Comparison of ENCODE assay signal across 11 cellular contexts in genomic region chr7:47100148-47100547, GRCh38.
DNase-seq lines count a peak whose midpoint lies in the region; ATAC-seq and TF ChIP-seq lines count a peak whose summit lies in the region.
"Had no signal": no experiment of that assay in that cellular context is flagged by ENCODE, and none has a peak within 500 bp of the region (broad histone marks: within the 10 kb centered on the region; RNA-seq: fewer than 3 reads in every experiment).

No MANE protein-coding gene starts in this region.

- no peaks in the 10 kb centered on the region for H4K20me1 ChIP-seq in DOHH2 (ENCODE audit: control insufficient read depth, insufficient read depth, low read depth, low read length)
- no peaks in the 10 kb centered on the region for H4K20me1 ChIP-seq in IMR-90 (ENCODE audit: insufficient read depth, low read length)
- no peaks in the 10 kb centered on the region for H4K20me1 ChIP-seq in SU-DHL-6 (ENCODE audit: low read depth, low read length)
- H4K20me1 ChIP-seq in osteoblast (ENCODE audit: insufficient read depth, low read length), result no peaks in the 10 kb centered on the region
- H4K20me1 ChIP-seq: BLaER1 had no signal

- no peak overlapping the region for H2AK9ac ChIP-seq in IMR-90 (replicated peaks; ENCODE audit: low read depth, low read length, poor library complexity)

- H2BK15ac ChIP-seq in IMR-90 (ENCODE audit: low read depth, low read length), result no peak overlapping the region

- H4K91ac ChIP-seq in IMR-90 (ENCODE audit: insufficient read depth, low read depth, low read length), result no peak overlapping the region

- H3F3A ChIP-seq in DOHH2 (ENCODE audit: control insufficient read depth, insufficient read depth) (peaks cover 7% of the 10 kb centered on the region; the same call in 1 of the 2 replicates), SU-DHL-6 (ENCODE audit: insufficient read depth) (no peaks in the 10 kb centered on the region; the same call in 1 of the 2 replicates)

- H4K8ac ChIP-seq in IMR-90 (ENCODE audit: low read depth in 2 of 2, low read length in 2 of 2), result no peak overlapping the region

- CTCF ChIA-PET in IMR-90 (lab: Yijun Ruan, JAX) (interaction anchor here (1.2 kb wide), 1 partner anchor 42 kb away, joined by 4 read pairs; no protein-coding TSS in a partner anchor), T-cell (lab: Charles Lee) (no interaction called here)

- no peaks in the 10 kb centered on the region for H3K27me3 ChIP-seq in DOHH2 (ENCODE audit: control insufficient read depth, low read length)
- H3K27me3 ChIP-seq in IMR-90 (ENCODE audit: control insufficient read depth, insufficient read depth, low read length), result no peaks in the 10 kb centered on the region
- H3K27me3 ChIP-seq in SU-DHL-6 (ENCODE audit: low read length), result no peaks in the 10 kb centered on the region
- H3K27me3 ChIP-seq in osteoblast (ENCODE audit: insufficient read depth, low read length), result no peaks in the 10 kb centered on the region
- H3K27me3 ChIP-seq: BLaER1 had no signal

- peaks cover 66% of the 10 kb centered on the region for H3K36me3 ChIP-seq in DOHH2 (ENCODE audit: control insufficient read depth, low read length)
- no peaks in the 10 kb centered on the region for H3K36me3 ChIP-seq in IMR-90 (ENCODE audit: control insufficient read depth, insufficient read depth, low read length)
- H3K36me3 ChIP-seq in SU-DHL-6 (ENCODE audit: low read length), result no peaks in the 10 kb centered on the region
- H3K36me3 ChIP-seq in osteoblast (ENCODE audit: insufficient read depth, low read length), result no peaks in the 10 kb centered on the region
- H3K36me3 ChIP-seq: BLaER1 had no signal

- H3K18ac ChIP-seq in IMR-90 (ENCODE audit: low read depth, low read length), result no peak overlapping the region

- no peak overlapping the region for H4K5ac ChIP-seq in IMR-90 (ENCODE audit: low read depth, low read length)

- WGBS in IMR-90 (ENCODE audit: extremely low coverage in 2 of 2, insufficient read length in 1 of 2), 2 experiments, result no CpG with 5 or more reads among the region's 3 CpGs

- no peak overlapping the region for H3K4me3 Mint-ChIP-seq in T-cell
- H3K4me3 Mint-ChIP-seq: CD8-positive, alpha-beta memory T cell had no signal

- no peaks in the 10 kb centered on the region for H3K79me1 ChIP-seq in IMR-90 (ENCODE audit: low read depth in 1 of 2, low read length in 2 of 2)

- H3K4me1 Mint-ChIP-seq in T-cell, result no peaks in the 10 kb centered on the region
- H3K4me1 Mint-ChIP-seq: CD8-positive, alpha-beta memory T cell had no signal

- peak overlapping the region; percentile 55 for H3K4me2 ChIP-seq in DOHH2 (ENCODE audit: low read length)
- H3K4me2 ChIP-seq in IMR-90 (ENCODE audit: low read depth, low read length), result no peak overlapping the region
- H3K4me2 ChIP-seq in SU-DHL-6 (ENCODE audit: low read depth, low read length, poor library complexity, severe bottlenecking), result peak overlapping the region; percentile 6
- peak overlapping the region; percentile 87 for H3K4me2 ChIP-seq in osteoblast (ENCODE audit: insufficient read depth, low read length)
- H3K4me2 ChIP-seq: BLaER1 had no signal

- no peaks in the 10 kb centered on the region for H3K9me3 Mint-ChIP-seq in T-cell

- H3K27ac ChIP-seq in DOHH2 (ENCODE audit: low read depth, low read length) (peak overlapping the region; percentile 20), IMR-90 (ENCODE audit: insufficient read depth, low read length) (no peak overlapping the region), SU-DHL-6 (ENCODE audit: low read depth, low read length) (no peak overlapping the region), osteoblast (ENCODE audit: low read depth, low read length) (no peak overlapping the region)
- H3K27ac ChIP-seq: BLaER1 had no signal

- H2AFZ ChIP-seq in IMR-90 (replicated peaks; ENCODE audit: low read length, poor library complexity) (no peak overlapping the region), SU-DHL-6 (ENCODE audit: low read depth, low read length, severe bottlenecking) (peak overlapping the region; percentile 10), osteoblast (ENCODE audit: low read length) (peak overlapping the region; percentile 77)

- H3K79me2 ChIP-seq in DOHH2 (ENCODE audit: control insufficient read depth, low read length), result peaks cover 56% of the 10 kb centered on the region
- H3K79me2 ChIP-seq in SU-DHL-6 (ENCODE audit: insufficient read depth, low read length), result no peaks in the 10 kb centered on the region
- H3K79me2 ChIP-seq in osteoblast (ENCODE audit: insufficient read depth, low read length), result no peaks in the 10 kb centered on the region

- peaks cover 70% of the 10 kb centered on the region for H3K4me1 ChIP-seq in DOHH2 (ENCODE audit: control insufficient read depth, low read length)
- peaks cover 2% of the 10 kb centered on the region; the same call in 1 of the 2 replicates for H3K4me1 ChIP-seq in IMR-90 (ENCODE audit: control insufficient read depth, insufficient read depth, low read length)
- H3K4me1 ChIP-seq in osteoblast (ENCODE audit: insufficient read depth, low read length), result no peaks in the 10 kb centered on the region
- H3K4me1 ChIP-seq: BLaER1, Caco-2 had no signal

- no TSS peak for BruUV-seq in IMR-90 (replicated peaks; lab: Mats Ljungman, UMichigan)

- H3K9ac ChIP-seq in IMR-90 (ENCODE audit: low read depth, low read length), result no peak overlapping the region
- no peak overlapping the region for H3K9ac ChIP-seq in SU-DHL-6 (ENCODE audit: low read length)
- H3K9ac ChIP-seq: BLaER1 had no signal

- H2BK20ac ChIP-seq in IMR-90 (ENCODE audit: low read depth, low read length), result no peak overlapping the region

- dilution Hi-C loops in IMR-90 (cut with HindIII; ENCODE audit: low sequenced_read_pairs, unreplicated experiment), result no loop called here

- peaks cover 6% of the 10 kb centered on the region; the same call in 1 of the 2 replicates for H3K9me1 ChIP-seq in IMR-90 (ENCODE audit: insufficient read depth, low read length)

- DNase-seq in IMR-90 (no peak), osteoblast (ENCODE audit: insufficient read length, low spot score, missing footprints) (no peak), erythroblast (lab: John Stamatoyannopoulos, UW) (no peak), T-cell (no peak)
- DNase-seq: CD8-positive, alpha-beta memory T cell; GF-D8 had no signal

- TF ChIP-seq POLR2A in IMR-90 (IDR thresholded peaks at IDR 0.05; ENCODE audit: low read depth, low read length), result no peak
- no peak for TF ChIP-seq POLR2A in erythroblast (IDR thresholded peaks at IDR 0.05; ENCODE audit: low read length)

- no peaks in the 10 kb centered on the region for H3K27me3 Mint-ChIP-seq in T-cell
- H3K27me3 Mint-ChIP-seq: CD8-positive, alpha-beta memory T cell had no signal

- no peak overlapping the region for H2BK5ac ChIP-seq in IMR-90 (ENCODE audit: low read depth, low read length, poor library complexity, severe bottlenecking)

- in situ Hi-C loops in IMR-90 (cut with MboI; ENCODE audit: low sequenced_read_pairs), result no loop called here

- intact Hi-C loops in IMR-90 (cut with micrococcal nuclease), result no loop called here

- H2AK5ac ChIP-seq in IMR-90 (ENCODE audit: low read depth, low read length), result no peak overlapping the region

- no peak overlapping the region for H2BK120ac ChIP-seq in IMR-90 (ENCODE audit: low read depth, low read length)

- no peak overlapping the region for H3K4ac ChIP-seq in IMR-90 (ENCODE audit: low read depth, low read length)

- POLR2A ChIA-PET in IMR-90 (lab: Charles Lee; ENCODE audit: unreplicated experiment) (no interaction called here), T-cell (lab: Charles Lee) (no interaction called here)

- peak overlapping the region; percentile 41 for H3K4me3 ChIP-seq in DOHH2 (ENCODE audit: low read length)
- H3K4me3 ChIP-seq in IMR-90 (ENCODE audit: insufficient read depth, low read depth, low read length), result no peak overlapping the region
- no peak overlapping the region for H3K4me3 ChIP-seq in SU-DHL-6 (ENCODE audit: insufficient read depth, low read length, poor library complexity, severe bottlenecking)
- peak overlapping the region; percentile 57 for H3K4me3 ChIP-seq in osteoblast (ENCODE audit: insufficient read depth, low read length)
- H3K4me3 ChIP-seq: BLaER1 had no signal

- no peak overlapping the region for H3K14ac ChIP-seq in IMR-90 (replicated peaks; ENCODE audit: low read depth, low read length)

- H3K9me2 ChIP-seq in DOHH2 (replicated peaks; ENCODE audit: control insufficient read depth, low read length) (no peaks in the 10 kb centered on the region), SU-DHL-6 (replicated peaks; ENCODE audit: insufficient read depth, low read length) (no peaks in the 10 kb centered on the region)

- no peak for TF ChIP-seq RAD21 in IMR-90 (IDR thresholded peaks at IDR 0.05; ENCODE audit: low read length)

- no peak overlapping the region for H3K27ac Mint-ChIP-seq in T-cell
- H3K27ac Mint-ChIP-seq: CD8-positive, alpha-beta memory T cell had no signal

- no peaks in the 10 kb centered on the region for H3K36me3 Mint-ChIP-seq in T-cell
- H3K36me3 Mint-ChIP-seq: CD8-positive, alpha-beta memory T cell had no signal

- no peak for ATAC-seq in IMR-90 (ENCODE audit: low read depth)
- ATAC-seq in HG03378 (IDR thresholded peaks at IDR 0.05; ENCODE audit: unreplicated experiment), result no peak
- ATAC-seq in T-cell (replicated peaks in 1 of 4), result no peak

- H3K23ac ChIP-seq in IMR-90 (ENCODE audit: low read depth, low read length), result no peak overlapping the region

- no peak for TF ChIP-seq CTCF in DOHH2 (IDR thresholded peaks at IDR 0.05; ENCODE audit: low read depth, low read length, poor library complexity, severe bottlenecking)
- no peak for TF ChIP-seq CTCF in IMR-90 (conservative IDR thresholded peaks at IDR 0.05; ENCODE audit: low read depth, low read length)
- TF ChIP-seq CTCF in SU-DHL-6 (IDR thresholded peaks at IDR 0.05; ENCODE audit: insufficient read depth, low read length, poor library complexity, severe bottlenecking), result no peak
- TF ChIP-seq CTCF in osteoblast (IDR thresholded peaks at IDR 0.05; ENCODE audit: extremely low read depth, low read depth, low read length), result no peak

- no peak overlapping the region for H3K56ac ChIP-seq in IMR-90 (ENCODE audit: extremely low read depth, insufficient read depth, low read length)

- no peaks in the 10 kb centered on the region for H3K9me3 ChIP-seq in DOHH2 (ENCODE audit: control insufficient read depth, insufficient read depth, low read length)
- H3K9me3 ChIP-seq in IMR-90 (ENCODE audit: control insufficient read depth, insufficient read depth, low read length), result no peaks in the 10 kb centered on the region
- H3K9me3 ChIP-seq in SU-DHL-6 (ENCODE audit: insufficient read depth, low read length), result no peaks in the 10 kb centered on the region
- H3K9me3 ChIP-seq in osteoblast (ENCODE audit: low read depth, low read length), result no peaks in the 10 kb centered on the region
- H3K9me3 ChIP-seq: Caco-2 had no signal

TF ChIP-seq in IMR-90, 13 proteins besides CTCF, POLR2A, EP300 and RAD21:
- TF ChIP-seq RCOR1 (IDR thresholded peaks at IDR 0.05; ENCODE audit: insufficient replicate concordance, low read length), result no peak
- peak; percentile 82 for TF ChIP-seq MAFK (IDR thresholded peaks at IDR 0.05; ENCODE audit: low read depth, low read length)

Comparison
In these comparisons a context has a peak if more than half of its experiments do, and no peak if none do; other contexts are left out.
1. H3K4me3 ChIP-seq: peak in DOHH2 (single experiment) and osteoblast (single experiment); none in IMR-90 (single experiment) and SU-DHL-6 (single experiment).